Comparison of ENCODE assay signal across 1 cellular context in the genomic region with DNA sequence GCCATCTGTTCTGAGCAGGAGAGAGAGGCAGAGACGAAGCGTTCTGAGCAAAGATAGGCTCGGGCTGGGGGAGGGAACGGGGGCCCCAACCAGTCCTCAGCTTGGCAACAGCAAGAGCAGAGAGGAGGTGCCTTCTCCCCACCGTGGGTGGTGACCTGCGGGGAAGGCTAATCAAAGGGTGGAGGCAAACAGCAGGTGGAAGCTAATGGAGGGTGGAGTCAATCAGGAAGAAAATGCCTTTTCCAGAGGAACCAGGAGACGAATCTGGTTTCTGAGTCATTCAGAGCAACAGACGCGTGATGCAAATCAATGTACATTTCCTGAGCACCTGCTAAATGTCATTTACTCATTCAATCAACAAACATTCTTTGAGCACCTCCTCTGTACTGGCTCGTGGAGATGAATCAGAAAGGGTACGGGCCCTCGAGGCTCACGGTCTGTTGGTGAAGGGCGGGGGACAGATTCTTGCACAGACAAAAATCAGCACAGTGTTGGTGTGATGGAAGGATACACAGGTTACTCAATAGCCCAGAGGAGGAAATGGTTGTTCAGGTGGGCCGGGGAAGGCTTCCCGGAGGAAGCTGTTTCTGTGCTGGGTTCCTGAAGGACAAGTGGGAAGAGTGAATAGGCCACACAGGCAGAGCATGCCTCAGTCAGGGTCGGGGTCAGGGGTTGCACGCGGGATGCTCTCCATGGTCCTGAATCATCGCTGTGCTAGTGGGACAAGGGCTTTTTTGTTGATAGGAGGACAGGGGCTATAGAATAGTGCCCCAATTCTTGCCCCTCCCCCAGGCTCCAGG.
TF ChIP-seq lines count a peak whose summit lies in the region.

No MANE protein-coding gene starts in this region.

TF ChIP-seq in HepG2, 621 proteins besides CTCF, POLR2A, EP300 and RAD21 (continued from another document):
- TF ChIP-seq PAXIP1 (CRISPR knock-in tag; conservative IDR thresholded peaks at IDR 0.05) = no peak
- peak; percentile 43; the same call in 1 of the 2 replicates for TF ChIP-seq ZNF264 (CRISPR knock-in tag; IDR thresholded peaks at IDR 0.05)
- no peak for TF ChIP-seq TCF7 (IDR thresholded peaks at IDR 0.05; ENCODE audit: low read depth)
- TF ChIP-seq, protein P1, sequence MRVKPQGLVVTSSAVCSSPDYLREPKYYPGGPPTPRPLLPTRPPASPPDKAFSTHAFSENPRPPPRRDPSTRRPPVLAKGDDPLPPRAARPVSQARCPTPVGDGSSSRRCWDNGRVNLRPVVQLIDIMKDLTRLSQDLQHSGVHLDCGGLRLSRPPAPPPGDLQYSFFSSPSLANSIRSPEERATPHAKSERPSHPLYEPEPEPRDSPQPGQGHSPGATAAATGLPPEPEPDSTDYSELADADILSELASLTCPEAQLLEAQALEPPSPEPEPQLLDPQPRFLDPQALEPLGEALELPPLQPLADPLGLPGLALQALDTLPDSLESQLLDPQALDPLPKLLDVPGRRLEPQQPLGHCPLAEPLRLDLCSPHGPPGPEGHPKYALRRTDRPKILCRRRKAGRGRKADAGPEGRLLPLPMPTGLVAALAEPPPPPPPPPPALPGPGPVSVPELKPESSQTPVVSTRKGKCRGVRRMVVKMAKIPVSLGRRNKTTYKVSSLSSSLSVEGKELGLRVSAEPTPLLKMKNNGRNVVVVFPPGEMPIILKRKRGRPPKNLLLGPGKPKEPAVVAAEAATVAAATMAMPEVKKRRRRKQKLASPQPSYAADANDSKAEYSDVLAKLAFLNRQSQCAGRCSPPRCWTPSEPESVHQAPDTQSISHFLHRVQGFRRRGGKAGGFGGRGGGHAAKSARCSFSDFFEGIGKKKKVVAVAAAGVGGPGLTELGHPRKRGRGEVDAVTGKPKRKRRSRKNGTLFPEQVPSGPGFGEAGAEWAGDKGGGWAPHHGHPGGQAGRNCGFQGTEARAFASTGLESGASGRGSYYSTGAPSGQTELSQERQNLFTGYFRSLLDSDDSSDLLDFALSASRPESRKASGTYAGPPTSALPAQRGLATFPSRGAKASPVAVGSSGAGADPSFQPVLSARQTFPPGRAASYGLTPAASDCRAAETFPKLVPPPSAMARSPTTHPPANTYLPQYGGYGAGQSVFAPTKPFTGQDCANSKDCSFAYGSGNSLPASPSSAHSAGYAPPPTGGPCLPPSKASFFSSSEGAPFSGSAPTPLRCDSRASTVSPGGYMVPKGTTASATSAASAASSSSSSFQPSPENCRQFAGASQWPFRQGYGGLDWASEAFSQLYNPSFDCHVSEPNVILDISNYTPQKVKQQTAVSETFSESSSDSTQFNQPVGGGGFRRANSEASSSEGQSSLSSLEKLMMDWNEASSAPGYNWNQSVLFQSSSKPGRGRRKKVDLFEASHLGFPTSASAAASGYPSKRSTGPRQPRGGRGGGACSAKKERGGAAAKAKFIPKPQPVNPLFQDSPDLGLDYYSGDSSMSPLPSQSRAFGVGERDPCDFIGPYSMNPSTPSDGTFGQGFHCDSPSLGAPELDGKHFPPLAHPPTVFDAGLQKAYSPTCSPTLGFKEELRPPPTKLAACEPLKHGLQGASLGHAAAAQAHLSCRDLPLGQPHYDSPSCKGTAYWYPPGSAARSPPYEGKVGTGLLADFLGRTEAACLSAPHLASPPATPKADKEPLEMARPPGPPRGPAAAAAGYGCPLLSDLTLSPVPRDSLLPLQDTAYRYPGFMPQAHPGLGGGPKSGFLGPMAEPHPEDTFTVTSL (CRISPR knock-in tag; IDR thresholded peaks at IDR 0.05; ENCODE audit: borderline replicate concordance) = no peak
- no peak for TF ChIP-seq KDM6A (CRISPR knock-in tag; IDR thresholded peaks at IDR 0.05; ENCODE audit: low read depth)
- TF ChIP-seq NFE2L1 (CRISPR knock-in tag; IDR thresholded peaks at IDR 0.05; ENCODE audit: borderline replicate concordance) = no peak
- TF ChIP-seq ELF4 (CRISPR knock-in tag; IDR thresholded peaks at IDR 0.05; ENCODE audit: borderline replicate concordance) = no peak
- TF ChIP-seq ZNF292 (CRISPR knock-in tag; IDR thresholded peaks at IDR 0.05; ENCODE audit: borderline replicate concordance, low read depth) = no peak
- 0 out of 2 replicates have a peak, but pooled peaks have one; percentile 8 for TF ChIP-seq STAG1 (CRISPR knock-in tag; IDR thresholded peaks at IDR 0.05)
- TF ChIP-seq SMAD9 (CRISPR knock-in tag; IDR thresholded peaks at IDR 0.05) = no peak
- TF ChIP-seq CHCHD3 (CRISPR knock-in tag; IDR thresholded peaks at IDR 0.05) = peak; percentile 80; the same call in 1 of the 2 replicates
- TF ChIP-seq AHR (CRISPR knock-in tag; IDR thresholded peaks at IDR 0.05) = peak; percentile 93
- TF ChIP-seq HNRNPK (IDR thresholded peaks at IDR 0.05; ENCODE audit: low read depth, low read length, poor library complexity, severe bottlenecking) = no peak
- no peak for TF ChIP-seq SETDB1 (CRISPR knock-in tag; IDR thresholded peaks at IDR 0.05; ENCODE audit: borderline replicate concordance)
